Comparison of ENCODE assay signal across 32 cellular contexts in the genomic region with DNA sequence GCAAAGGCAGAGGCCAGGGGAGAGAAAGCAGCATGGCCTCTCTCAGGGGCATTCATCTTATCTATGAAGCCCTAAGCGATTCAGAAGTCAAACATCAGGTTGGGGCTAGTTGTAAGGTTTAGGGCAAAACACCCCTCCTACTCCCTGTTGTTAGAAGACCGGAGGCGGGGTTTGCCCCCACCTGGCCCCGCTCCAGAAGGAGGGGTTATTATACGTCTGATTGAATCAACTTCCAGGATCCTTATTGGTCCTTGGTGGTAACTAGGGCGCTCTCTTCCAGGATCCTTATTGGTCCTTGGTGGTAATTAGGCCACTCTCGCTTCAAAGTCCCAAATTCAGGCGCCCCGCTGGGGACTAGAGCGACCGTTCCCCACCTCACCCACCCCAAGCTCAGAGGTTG.
"Had no signal": no experiment of that assay in that cellular context is flagged by ENCODE, and none has a peak within 500 bp of the region (broad histone marks: within the 10 kb centered on the region; RNA-seq: fewer than 3 reads in every experiment).

No MANE protein-coding gene starts in this region.

- FAIRE-seq: colon, TTC549 had no signal

- H3K9ac ChIP-seq: SK-N-SH had no signal

- H3K27ac Mint-ChIP-seq: activated CD4-positive, alpha-beta memory T cell treated with anti-CD3 and anti-CD28 coated beads for 36 hours; activated CD4-positive, alpha-beta T cell treated with anti-CD3 and anti-CD28 coated beads for 36 hours; activated CD8-positive, alpha-beta memory T cell treated with anti-CD3 and anti-CD28 coated beads, Interleukin-2, amount 10 ng/mL, durations not matched to agents 7 days and 5 days; activated naive CD8-positive, alpha-beta T cell treated with anti-CD3 and anti-CD28 coated beads for 36 hours; activated T-helper 17 cell treated with anti-CD3 and anti-CD28 coated beads, Interleukin-2, amount 50 U/mL, for 72 hours; T-helper 1 cell treated with Interleukin-12 subunit alpha and Interleukin-12 subunit beta and Interleukin-4 antibody, amounts not matched to agents 30 μg/mL and 1 μg/mL, for 36 hours; T-helper 2 cell treated with Interferon-gamma antibody and Interleukin-4, amounts not matched to agents 5 μg/mL and 100 μg/mL, for 36 hours had no signal

- H3K9me3 ChIP-seq: SJCRH30, SK-N-SH had no signal

- H3K27me3 Mint-ChIP-seq: activated CD4-positive, alpha-beta memory T cell treated with anti-CD3 and anti-CD28 coated beads for 36 hours; activated CD4-positive, alpha-beta T cell treated with anti-CD3 and anti-CD28 coated beads for 36 hours; activated CD8-positive, alpha-beta memory T cell treated with anti-CD3 and anti-CD28 coated beads, Interleukin-2, amount 10 ng/mL, durations not matched to agents 7 days and 5 days; activated naive CD8-positive, alpha-beta T cell treated with anti-CD3 and anti-CD28 coated beads for 36 hours had no signal

- H3K4me2 ChIP-seq: SK-N-SH had no signal

- H3K4me1 Mint-ChIP-seq: activated CD4-positive, alpha-beta T cell treated with anti-CD3 and anti-CD28 coated beads for 36 hours; activated naive CD8-positive, alpha-beta T cell treated with anti-CD3 and anti-CD28 coated beads for 36 hours; activated T-helper 17 cell treated with anti-CD3 and anti-CD28 coated beads, Interleukin-2, amount 50 U/mL, for 72 hours had no signal

- H3K36me3 ChIP-seq: brain microvascular endothelial cell, SJCRH30 had no signal

- H3K4me3 Mint-ChIP-seq: activated CD4-positive, alpha-beta memory T cell treated with anti-CD3 and anti-CD28 coated beads for 36 hours; activated CD4-positive, alpha-beta T cell treated with anti-CD3 and anti-CD28 coated beads for 36 hours; activated CD8-positive, alpha-beta memory T cell treated with anti-CD3 and anti-CD28 coated beads, Interleukin-2, amount 10 ng/mL, durations not matched to agents 7 days and 5 days; activated naive CD8-positive, alpha-beta T cell treated with anti-CD3 and anti-CD28 coated beads for 36 hours; activated T-helper 17 cell treated with anti-CD3 and anti-CD28 coated beads, Interleukin-2, amount 50 U/mL, for 72 hours; T-helper 1 cell treated with Interleukin-12 subunit alpha and Interleukin-12 subunit beta and Interleukin-4 antibody, amounts not matched to agents 30 μg/mL and 1 μg/mL, for 36 hours; T-helper 2 cell treated with Interferon-gamma antibody and Interleukin-4, amounts not matched to agents 5 μg/mL and 100 μg/mL, for 36 hours had no signal

- H3K9me2 ChIP-seq: SK-N-SH had no signal

- H3K27me3 ChIP-seq: brain microvascular endothelial cell, SJCRH30 had no signal

- H3K4me3 ChIP-seq: SJCRH30 had no signal

- ATAC-seq: activated CD4-positive, alpha-beta T cell treated with anti-CD3 and anti-CD28 coated beads for 36 hours; activated CD4-positive, CD25-positive, alpha-beta regulatory T cell treated with anti-CD3 and anti-CD28 coated beads, Interleukin-2, amount 50 U/mL, for 24 hours; activated CD8-positive, alpha-beta memory T cell treated with anti-CD3 and anti-CD28 coated beads, Interleukin-2, amount 10 ng/mL, durations not matched to agents 7 days and 5 days; activated T-helper 17 cell treated with anti-CD3 and anti-CD28 coated beads, Interleukin-2, amount 50 U/mL, for 72 hours had no signal

- H3K27ac ChIP-seq: brain microvascular endothelial cell, SJCRH30 had no signal

- H3K9me3 Mint-ChIP-seq: activated CD4-positive, alpha-beta memory T cell treated with anti-CD3 and anti-CD28 coated beads for 36 hours; activated naive CD8-positive, alpha-beta T cell treated with anti-CD3 and anti-CD28 coated beads for 36 hours; T-helper 1 cell treated with Interleukin-12 subunit alpha and Interleukin-12 subunit beta and Interleukin-4 antibody, amounts not matched to agents 30 μg/mL and 1 μg/mL, for 36 hours; T-helper 2 cell treated with Interferon-gamma antibody and Interleukin-4, amounts not matched to agents 5 μg/mL and 100 μg/mL, for 36 hours had no signal

- DNase-seq: activated CD4-positive, alpha-beta memory T cell treated with anti-CD3 and anti-CD28 coated beads for 36 hours; activated CD4-positive, alpha-beta T cell treated with anti-CD3 and anti-CD28 coated beads for 36 hours; activated CD4-positive, alpha-beta T cell treated with anti-CD3 and anti-CD28 coated beads, Interleukin-2, amount 50 U/mL, for 1 hour; activated CD8-positive, alpha-beta memory T cell treated with anti-CD3 and anti-CD28 coated beads for 24 hours; activated CD8-positive, alpha-beta memory T cell treated with anti-CD3 and anti-CD28 coated beads, Interleukin-2, amount 10 ng/mL, durations not matched to agents 7 days and 5 days; activated CD8-positive, alpha-beta memory T cell treated with anti-CD3 and anti-CD28 coated beads, Interleukin-2, amount 50 U/mL, for 48 hours; activated effector memory CD4-positive, alpha-beta T cell treated with anti-CD3 and anti-CD28 coated beads, Interleukin-2, amount 50 U/mL, for 16 hours; activated naive CD4-positive, alpha-beta T cell; activated naive CD4-positive, alpha-beta T cell treated with anti-CD3 and anti-CD28 coated beads, Interleukin-2, amount 50 U/mL, for 16 hours; activated naive CD8-positive, alpha-beta T cell treated with anti-CD3 and anti-CD28 coated beads for 36 hours; activated T-cell treated with anti-CD3 and anti-CD28 coated beads, Interleukin-2, amount 50 U/mL, for 48 hours; amniotic stem cell; aorta; brain microvascular endothelial cell; central memory CD4-positive, alpha-beta T cell; NCI-H1105 treated with DMSO at 0.1 percent for 48 hours; NCI-H1436; NCI-H1694; NCI-H1930; NCI-H2081 treated with DMSO at 0.1 percent for 48 hours; NCI-H226; NCI-H446 treated with DMSO at 0.1 percent for 48 hours; NCI-H524; SHP77; SJCRH30; SK-N-SH had no signal

- H3K36me3 Mint-ChIP-seq: activated CD4-positive, alpha-beta memory T cell treated with anti-CD3 and anti-CD28 coated beads for 36 hours; activated CD8-positive, alpha-beta memory T cell treated with anti-CD3 and anti-CD28 coated beads, Interleukin-2, amount 10 ng/mL, durations not matched to agents 7 days and 5 days had no signal
